Comparison of ENCODE assay signal across 23 cellular contexts in the genomic region with DNA sequence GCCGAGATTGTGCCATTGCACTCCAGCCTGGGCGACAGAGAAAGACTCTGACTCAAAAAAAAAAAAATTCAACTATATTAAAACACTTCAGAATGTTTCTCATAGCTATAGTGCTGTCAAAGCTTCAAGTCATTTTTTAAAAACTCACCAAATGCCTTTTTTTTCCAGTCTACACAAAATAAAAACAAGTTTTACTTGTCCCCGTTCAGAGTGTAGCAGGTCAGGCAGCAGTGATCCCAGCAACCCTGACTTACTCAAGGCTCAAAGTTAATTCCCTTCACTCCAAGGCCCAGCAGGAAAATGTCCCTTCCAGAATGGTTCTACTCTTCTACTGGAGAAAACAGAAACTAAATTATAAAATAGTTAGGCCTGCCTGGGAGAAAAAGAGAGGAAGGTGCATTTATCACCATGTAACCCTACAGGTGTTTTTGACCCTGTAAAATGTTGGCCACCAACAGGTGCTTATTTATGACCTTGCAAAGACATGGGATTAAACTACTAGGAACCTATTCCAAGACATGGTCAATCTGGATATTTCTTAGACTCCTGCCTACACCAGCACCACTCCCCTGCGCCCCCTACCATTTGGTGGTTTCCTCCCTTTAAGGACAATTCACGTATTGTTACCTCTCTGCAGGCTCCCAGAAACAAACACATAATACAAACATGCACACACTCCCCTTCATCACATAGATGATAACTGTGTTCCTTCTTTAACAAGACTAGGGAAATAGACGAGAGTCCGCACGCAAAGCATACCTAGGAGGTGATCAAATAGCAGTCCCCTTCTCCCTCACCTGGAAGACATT. TPM values are rescaled to one million over a fixed set of nuclear protein-coding genes. Genes with fewer than 3 reads are reported as not detected.
DNase-seq lines count a peak whose midpoint lies in the region; ATAC-seq and TF ChIP-seq lines count a peak whose summit lies in the region.
"Had no signal": no experiment of that assay in that cellular context is flagged by ENCODE, and none has a peak within 500 bp of the region (broad histone marks: within the 10 kb centered on the region; RNA-seq: fewer than 3 reads in every experiment).

No MANE protein-coding gene starts in this region.

- DNase-seq in NCI-H146 (lab: John Stamatoyannopoulos, UW), result peak; percentile 10
- DNase-seq in NCI-H146 treated with DMSO at 0.1 percent for 48 hours (lab: John Stamatoyannopoulos, UW; ENCODE audit: unreplicated experiment), result no peak
- DNase-seq in RWPE1 (ENCODE audit: low spot score), result no peak
- DNase-seq in esophagus squamous epithelium (lab: John Stamatoyannopoulos, UW), result no peak
- DNase-seq in stimulated activated naive B cell treated with anti-CD40 and anti-IgM and Interleukin-4, amounts not matched to agents 10 μg/mL and 1 μg/mL and 100 μg/mL, for 72 hours, result no peak
- DNase-seq in esophagus muscularis mucosa (ENCODE audit: extremely low spot score), result no peak
- no peak for DNase-seq in effector CD4-positive, alpha-beta T cell
- DNase-seq in NCI-H526 treated with DMSO at 0.1 percent for 48 hours (lab: John Stamatoyannopoulos, UW), result no peak
- DNase-seq: activated CD4-positive, alpha-beta memory T cell treated with anti-CD3 and anti-CD28 coated beads for 36 hours; activated naive CD4-positive, alpha-beta T cell treated with anti-CD3 and anti-CD28 coated beads for 36 hours; BE2C; GF-D8; hypothalamus; kidney; naive thymus-derived CD4-positive, alpha-beta T cell; NCI-H187 treated with DMSO at 0.1 percent for 48 hours; posterior cingulate gyrus; SIG-M5; stimulated activated CD4-positive, alpha-beta T cell treated with anti-CD3 and anti-CD28 coated beads, Interleukin-1b, Interleukin-23, amount 100 ng/mL, for 48 hours; stimulated activated naive CD8-positive, alpha-beta T cell treated with anti-CD3 and anti-CD28 coated beads, Interleukin-15, Interleukin-2, amounts not matched to agents 100 U/mL and 50 U/mL, for 24 hours; transverse colon had no signal

- peak overlapping the region; percentile 31 to 35 for H3K4me3 Mint-ChIP-seq in stimulated activated naive B cell treated with anti-CD40 and anti-IgM and Interleukin-4, amounts not matched to agents 10 μg/mL and 1 μg/mL and 100 μg/mL, for 72 hours
- H3K4me3 Mint-ChIP-seq: activated CD4-positive, alpha-beta memory T cell treated with anti-CD3 and anti-CD28 coated beads for 36 hours; activated naive CD4-positive, alpha-beta T cell treated with anti-CD3 and anti-CD28 coated beads for 36 hours; naive thymus-derived CD4-positive, alpha-beta T cell; T-helper 1 cell treated with Interleukin-12 subunit alpha and Interleukin-12 subunit beta and Interleukin-4 antibody, amounts not matched to agents 30 μg/mL and 1 μg/mL, for 36 hours had no signal

- H3K4me1 ChIP-seq in esophagus squamous epithelium, result peaks cover 14 to 78% (median 30%) of the 10 kb centered on the region in 3 donors
- peaks cover 22 to 63% (median 57%) of the 10 kb centered on the region in 4 donors for H3K4me1 ChIP-seq in esophagus muscularis mucosa

- TF ChIP-seq POLR2A in esophagus squamous epithelium (IDR thresholded peaks at IDR 0.05), result no peak
- no peak for TF ChIP-seq POLR2A in esophagus muscularis mucosa (IDR thresholded peaks at IDR 0.05; ENCODE audit: low read depth)

- no peak for TF ChIP-seq EP300 in esophagus muscularis mucosa (IDR thresholded peaks at IDR 0.05)

- no peaks in the 10 kb centered on the region for H3K36me3 ChIP-seq in esophagus squamous epithelium
- H3K36me3 ChIP-seq in esophagus muscularis mucosa, result no peaks in the 10 kb centered on the region
- H3K36me3 ChIP-seq: transverse colon had no signal

- peak overlapping the region; percentile 51 for H3K27ac Mint-ChIP-seq in stimulated activated naive B cell treated with anti-CD40 and anti-IgM and Interleukin-4, amounts not matched to agents 10 μg/mL and 1 μg/mL and 100 μg/mL, for 72 hours
- H3K27ac Mint-ChIP-seq: activated CD4-positive, alpha-beta memory T cell treated with anti-CD3 and anti-CD28 coated beads for 36 hours; activated naive CD4-positive, alpha-beta T cell treated with anti-CD3 and anti-CD28 coated beads for 36 hours; T-helper 1 cell treated with Interleukin-12 subunit alpha and Interleukin-12 subunit beta and Interleukin-4 antibody, amounts not matched to agents 30 μg/mL and 1 μg/mL, for 36 hours had no signal

- peaks cover 29 to 56% of the 10 kb centered on the region in 2 donors for H3K4me1 Mint-ChIP-seq in stimulated activated naive B cell treated with anti-CD40 and anti-IgM and Interleukin-4, amounts not matched to agents 10 μg/mL and 1 μg/mL and 100 μg/mL, for 72 hours

- H3K9me3 Mint-ChIP-seq in stimulated activated naive B cell treated with anti-CD40 and anti-IgM and Interleukin-4, amounts not matched to agents 10 μg/mL and 1 μg/mL and 100 μg/mL, for 72 hours, result no peaks in the 10 kb centered on the region
- H3K9me3 Mint-ChIP-seq: activated CD4-positive, alpha-beta memory T cell treated with anti-CD3 and anti-CD28 coated beads for 36 hours; activated naive CD4-positive, alpha-beta T cell treated with anti-CD3 and anti-CD28 coated beads for 36 hours; naive thymus-derived CD4-positive, alpha-beta T cell; T-helper 1 cell treated with Interleukin-12 subunit alpha and Interleukin-12 subunit beta and Interleukin-4 antibody, amounts not matched to agents 30 μg/mL and 1 μg/mL, for 36 hours had no signal

- H3K27ac ChIP-seq in RWPE1 (peak overlapping the region; percentile 22; the same call in 1 of the 2 replicates), esophagus squamous epithelium (peak overlapping the region in 3 of 4 donors; percentile 36 to 73 (median 60)), esophagus muscularis mucosa (replicated peaks in 1 of 4) (no peak overlapping the region)
- H3K27ac ChIP-seq: 22Rv1, transverse colon had no signal

- H3K27me3 ChIP-seq in esophagus squamous epithelium (no peaks in the 10 kb centered on the region), esophagus muscularis mucosa (no peaks in the 10 kb centered on the region)
- H3K27me3 ChIP-seq: BE2C, transverse colon had no signal

- no peak for ATAC-seq in stimulated activated naive B cell treated with anti-CD40 and anti-IgM and Interleukin-4, amounts not matched to agents 10 μg/mL and 1 μg/mL and 100 μg/mL, for 72 hours (replicated peaks)
- ATAC-seq: naive thymus-derived CD4-positive, alpha-beta T cell; stimulated activated naive CD8-positive, alpha-beta T cell treated with anti-CD3 and anti-CD28 coated beads, Interleukin-15, Interleukin-2, amounts not matched to agents 100 U/mL and 50 U/mL, for 24 hours had no signal

- H3K4me3 ChIP-seq in esophagus squamous epithelium (no peak overlapping the region), esophagus muscularis mucosa (no peak overlapping the region)
- H3K4me3 ChIP-seq: transverse colon had no signal

- intact Hi-C loops in esophagus squamous epithelium (cut with DNase I) (no loop called here), esophagus muscularis mucosa (cut with DNase I) (loop anchor here (10.0 kb wide), 1 partner anchor 205 kb away; a partner anchor contains a TSS)

- TF ChIP-seq CTCF in RWPE1 (conservative IDR thresholded peaks at IDR 0.05; ENCODE audit: low read depth) (no peak), esophagus squamous epithelium (IDR thresholded peaks at IDR 0.05) (no peak), esophagus muscularis mucosa (IDR thresholded peaks at IDR 0.05) (no peak)

- CTCF ChIA-PET in RWPE1 (lab: Yijun Ruan, JAX), result interaction anchor here (0.6 kb wide), 1 partner anchor 66 kb away, joined by 3 read pairs; no protein-coding TSS in a partner anchor

- POLR2A ChIA-PET in RWPE1 (lab: Yijun Ruan, JAX; ENCODE audit: low non-redundant PET), result no interaction called here

- peaks cover 12 to 15% of the 10 kb centered on the region in 2 donors for H3K36me3 Mint-ChIP-seq in stimulated activated naive B cell treated with anti-CD40 and anti-IgM and Interleukin-4, amounts not matched to agents 10 μg/mL and 1 μg/mL and 100 μg/mL, for 72 hours
- H3K36me3 Mint-ChIP-seq: activated CD4-positive, alpha-beta memory T cell treated with anti-CD3 and anti-CD28 coated beads for 36 hours had no signal

- H3K27me3 Mint-ChIP-seq in stimulated activated naive B cell treated with anti-CD40 and anti-IgM and Interleukin-4, amounts not matched to agents 10 μg/mL and 1 μg/mL and 100 μg/mL, for 72 hours, result no peaks in the 10 kb centered on the region
- H3K27me3 Mint-ChIP-seq: activated CD4-positive, alpha-beta memory T cell treated with anti-CD3 and anti-CD28 coated beads for 36 hours; naive thymus-derived CD4-positive, alpha-beta T cell had no signal

- WGBS in esophagus squamous epithelium, 2 donors, result 75 to 86% methylated on average over 8 of the region's 8 CpGs
- WGBS in esophagus muscularis mucosa, result 90% methylated on average over 8 of the region's 8 CpGs

- H3K9me3 ChIP-seq in esophagus squamous epithelium (no peaks in the 10 kb centered on the region), esophagus muscularis mucosa (no peaks in the 10 kb centered on the region)
- H3K9me3 ChIP-seq: BE2C, transverse colon had no signal

RNA-seq across cellular contexts. Expression of a gene that starts 5.4 kb away (rescaled TPM):
- total RNA-seq in esophagus squamous epithelium (100 to 1,000 TPM in 2 of 4 donors, 10 to 100 TPM in 2; 69.9 to 133 (median 111) TPM), esophagus muscularis mucosa (100 to 1,000 TPM; 150 to 205 (median 179) TPM)

RNA-seq across cellular contexts. Expression of a gene that starts 31.2 kb away (rescaled TPM):
- total RNA-seq in esophagus squamous epithelium, result 10 to 100 TPM; 39.4 to 55.5 (median 48.2) TPM
- total RNA-seq in esophagus muscularis mucosa, result 10 to 100 TPM; 35.5 to 46.7 (median 39.9) TPM

RNA-seq across cellular contexts. Expression of a gene that starts 31.4 kb away (rescaled TPM):
- total RNA-seq in esophagus squamous epithelium (10 to 100 TPM; 28.8 to 58.3 (median 32.1) TPM), esophagus muscularis mucosa (10 to 100 TPM; 18.3 to 47.1 (median 33.1) TPM)

Comparison
In these comparisons a context has a peak if more than half of its experiments do, and no peak if none do; other contexts are left out.
1. H3K27ac ChIP-seq: peak in RWPE1 (single experiment) and esophagus squamous epithelium (3 of 4); none in esophagus muscularis mucosa (0 of 4).